ENCODE assay signal across 24 cellular contexts in genomic region chr22:33538277-33538885, GRCh38.
"Had no signal": no experiment of that assay in that cellular context is flagged by ENCODE, and none has a peak within 500 bp of the region (broad histone marks: within the 10 kb centered on the region; RNA-seq: fewer than 3 reads in every experiment).

No MANE protein-coding gene starts in this region.

- H3K27ac Mint-ChIP-seq: naive thymus-derived CD8-positive, alpha-beta T cell; stimulated activated effector memory CD8-positive, alpha-beta T cell treated with anti-CD3 and anti-CD28 coated beads, Interleukin-12 subunit alpha, Interleukin-12 subunit beta, amount 100 ng/mL, for 72 hours had no signal

- H3K4me2 ChIP-seq: smooth muscle cell had no signal

- H3K36me3 ChIP-seq: ovary, stomach, thyroid gland, vagina had no signal

- H3K27me3 ChIP-seq: dorsolateral prefrontal cortex, ovary, stomach, thyroid gland, vagina had no signal

- DNase-seq: dorsolateral prefrontal cortex; effector CD4-positive, alpha-beta T cell; kidney; left colon; left ventricle myocardium superior; mesendoderm; midbrain; naive thymus-derived CD8-positive, alpha-beta T cell; occipital lobe; ovary; posterior cingulate gyrus; stimulated activated CD4-positive, alpha-beta T cell treated with anti-CD3 and anti-CD28 coated beads, Interleukin-12 subunit alpha, Interleukin-12 subunit beta, amount 100 ng/mL, for 4 hours; stimulated activated CD4-positive, alpha-beta T cell treated with anti-CD3 and anti-CD28 coated beads, Interleukin-2, amount 100 ng/mL, for 24 hours; stimulated activated CD4-positive, alpha-beta T cell treated with anti-CD3 and anti-CD28 coated beads, Interleukin-4, amount 100 ng/mL, for 24 hours; stimulated activated naive CD4-positive, alpha-beta T cell treated with Interleukin-2 at 50 U/mL for 16 hours; stomach; thyroid gland had no signal

- FAIRE-seq: colon, frontal cortex, kidney had no signal

- H3K4me3 Mint-ChIP-seq: naive thymus-derived CD8-positive, alpha-beta T cell; stimulated activated effector memory CD8-positive, alpha-beta T cell treated with anti-CD3 and anti-CD28 coated beads, Interleukin-12 subunit alpha, Interleukin-12 subunit beta, amount 100 ng/mL, for 72 hours had no signal

- ATAC-seq: left colon; naive thymus-derived CD8-positive, alpha-beta T cell; sciatic nerve; stimulated activated effector memory CD8-positive, alpha-beta T cell treated with anti-CD3 and anti-CD28 coated beads, Interleukin-12 subunit alpha, Interleukin-12 subunit beta, amount 100 ng/mL, for 72 hours had no signal

- H3K27ac ChIP-seq: dorsolateral prefrontal cortex, ovary, thyroid gland, vagina had no signal

- H3K9me3 ChIP-seq: ovary, stomach, thyroid gland, vagina had no signal

- H3K36me3 Mint-ChIP-seq: stimulated activated effector memory CD8-positive, alpha-beta T cell treated with anti-CD3 and anti-CD28 coated beads, Interleukin-12 subunit alpha, Interleukin-12 subunit beta, amount 100 ng/mL, for 72 hours had no signal

- H3K4me3 ChIP-seq: dorsolateral prefrontal cortex, lung, ovary, smooth muscle cell, stomach, thyroid gland, vagina had no signal

- H3K4me1 Mint-ChIP-seq: naive thymus-derived CD8-positive, alpha-beta T cell; stimulated activated effector memory CD8-positive, alpha-beta T cell treated with anti-CD3 and anti-CD28 coated beads, Interleukin-12 subunit alpha, Interleukin-12 subunit beta, amount 100 ng/mL, for 72 hours had no signal
